Comparison of ENCODE assay signal across 1 cellular context in the genomic region with DNA sequence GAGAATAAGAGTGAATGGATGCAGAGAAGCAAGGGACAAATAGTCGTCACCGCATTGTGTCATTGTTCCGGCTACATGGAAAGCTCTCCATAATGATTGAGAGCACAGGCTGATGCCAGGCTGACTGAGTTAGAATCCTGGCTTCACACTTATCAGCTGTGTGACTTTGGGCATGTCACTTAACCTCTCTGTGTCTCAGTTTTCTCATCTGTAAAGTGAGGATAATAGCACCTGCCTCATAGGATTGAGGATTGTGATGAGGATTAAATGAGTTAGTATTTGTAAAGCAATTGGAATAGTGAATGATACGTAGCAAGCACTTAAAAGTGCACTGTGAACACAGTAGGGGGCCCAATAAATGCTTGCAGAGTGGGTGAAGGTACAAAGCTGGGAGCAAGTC.
TF ChIP-seq lines count a peak whose summit lies in the region.

No MANE protein-coding gene starts in this region.

TF ChIP-seq in K562, 482 proteins besides CTCF, POLR2A, EP300 and RAD21:
- no peak for TF ChIP-seq ZNF121 (CRISPR knock-in tag; conservative IDR thresholded peaks at IDR 0.05)
- TF ChIP-seq, protein P1, sequence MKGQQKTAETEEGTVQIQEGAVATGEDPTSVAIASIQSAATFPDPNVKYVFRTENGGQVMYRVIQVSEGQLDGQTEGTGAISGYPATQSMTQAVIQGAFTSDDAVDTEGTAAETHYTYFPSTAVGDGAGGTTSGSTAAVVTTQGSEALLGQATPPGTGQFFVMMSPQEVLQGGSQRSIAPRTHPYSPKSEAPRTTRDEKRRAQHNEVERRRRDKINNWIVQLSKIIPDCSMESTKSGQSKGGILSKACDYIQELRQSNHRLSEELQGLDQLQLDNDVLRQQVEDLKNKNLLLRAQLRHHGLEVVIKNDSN (CRISPR knock-in tag; IDR thresholded peaks at IDR 0.05): no peak
- TF ChIP-seq RBM25 (IDR thresholded peaks at IDR 0.05; ENCODE audit: low read depth, low read length, severe bottlenecking): peak; percentile 81
- peak; percentile 68 for TF ChIP-seq ZFP36 (IDR thresholded peaks at IDR 0.05; ENCODE audit: low read depth, low read length, partially characterized antibody)
- TF ChIP-seq, protein P2, sequence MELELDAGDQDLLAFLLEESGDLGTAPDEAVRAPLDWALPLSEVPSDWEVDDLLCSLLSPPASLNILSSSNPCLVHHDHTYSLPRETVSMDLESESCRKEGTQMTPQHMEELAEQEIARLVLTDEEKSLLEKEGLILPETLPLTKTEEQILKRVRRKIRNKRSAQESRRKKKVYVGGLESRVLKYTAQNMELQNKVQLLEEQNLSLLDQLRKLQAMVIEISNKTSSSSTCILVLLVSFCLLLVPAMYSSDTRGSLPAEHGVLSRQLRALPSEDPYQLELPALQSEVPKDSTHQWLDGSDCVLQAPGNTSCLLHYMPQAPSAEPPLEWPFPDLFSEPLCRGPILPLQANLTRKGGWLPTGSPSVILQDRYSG (tag; conservative IDR thresholded peaks at IDR 0.05; ENCODE audit: low read depth): no peak
- peak; percentile 64 for TF ChIP-seq BCOR (IDR thresholded peaks at IDR 0.05)
- TF ChIP-seq KDM1A (IDR thresholded peaks at IDR 0.05): peak in 1 of 2 experiments; percentile 48; a peak in 1 of 4 replicates
